31 cellular contexts compared by ENCODE assay signal in genomic region chr17:82670661-82671060, GRCh38. TPM values are rescaled to one million over a fixed set of nuclear protein-coding genes. Genes with fewer than 3 reads are reported as not detected.
A peak's percentile ranks its signal among the peaks of the same experiment; 100 is the strongest.
DNase-seq lines count a peak whose midpoint lies in the region; ATAC-seq, FAIRE-seq and TF ChIP-seq lines count a peak whose summit lies in the region.
"Had no signal": no experiment of that assay in that cellular context is flagged by ENCODE, and none has a peak within 500 bp of the region (broad histone marks: within the 10 kb centered on the region; RNA-seq: fewer than 3 reads in every experiment).

No MANE protein-coding gene starts in this region.

- H3K4me1 ChIP-seq in breast epithelium (no peaks in the 10 kb centered on the region), H1 (replicated peaks in 1 of 4; ENCODE audit: control insufficient read depth in 3 of 4, insufficient read depth in 4 of 4, low read length in 3 of 4) (peaks cover 0 to 9% (median 2%) of the 10 kb centered on the region in 4 experiments; a peak in 3 of 7 replicates), psoas muscle (peaks cover 8% of the 10 kb centered on the region), uterus (no peaks in the 10 kb centered on the region)
- H3K4me1 ChIP-seq: Caco-2, testis had no signal

- no peak overlapping the region for H2AFZ ChIP-seq in H1 (ENCODE audit: low read length)

- FAIRE-seq in H1 (lab: Jason Lieb, UNC), result no peak
- FAIRE-seq: G401.6 had no signal

- no peak overlapping the region for H3K23ac ChIP-seq in H1 (ENCODE audit: insufficient read length)

- BruUV-seq in MCF 10A (replicated peaks; lab: Mats Ljungman, UMichigan), result no TSS peak

- no peak overlapping the region for H3K27ac Mint-ChIP-seq in MCF 10A (ENCODE audit: low read depth, unreplicated experiment)
- no peak overlapping the region for H3K27ac Mint-ChIP-seq in activated naive CD4-positive, alpha-beta T cell treated with anti-CD3 and anti-CD28 coated beads, Interleukin-2, amount 10 ng/mL, durations not matched to agents 7 days and 5 days
- H3K27ac Mint-ChIP-seq: activated CD4-positive, alpha-beta memory T cell treated with anti-CD3 and anti-CD28 coated beads, Interleukin-2, amount 10 ng/mL, durations not matched to agents 7 days and 5 days; activated naive CD4-positive, alpha-beta T cell treated with anti-CD3 and anti-CD28 coated beads, Interleukin-2, amount 50 U/mL, for 24 hours; natural killer cell treated with Interleukin-12 subunit alpha and Interleukin-12 subunit beta and Interleukin-15 and Interleukin-18, amount 100 ng/mL, for 72 hours had no signal

- no peaks in the 10 kb centered on the region for H3K27me3 Mint-ChIP-seq in MCF 10A (ENCODE audit: insufficient read depth, unreplicated experiment)
- peaks cover 8% of the 10 kb centered on the region for H3K27me3 Mint-ChIP-seq in activated naive CD4-positive, alpha-beta T cell treated with anti-CD3 and anti-CD28 coated beads, Interleukin-2, amount 10 ng/mL, durations not matched to agents 7 days and 5 days
- H3K27me3 Mint-ChIP-seq: activated CD4-positive, alpha-beta memory T cell treated with anti-CD3 and anti-CD28 coated beads, Interleukin-2, amount 10 ng/mL, durations not matched to agents 7 days and 5 days; activated naive CD4-positive, alpha-beta T cell treated with anti-CD3 and anti-CD28 coated beads, Interleukin-2, amount 50 U/mL, for 24 hours; natural killer cell treated with Interleukin-12 subunit alpha and Interleukin-12 subunit beta and Interleukin-15 and Interleukin-18, amount 100 ng/mL, for 72 hours had no signal

- H3K27me3 ChIP-seq in breast epithelium (no peaks in the 10 kb centered on the region), H1 (replicated peaks in 1 of 4; ENCODE audit: control insufficient read depth in 3 of 4, extremely low read depth in 1 of 4, insufficient read depth in 3 of 4, low read length in 3 of 4) (no peaks in the 10 kb centered on the region; a peak in 2 of 7 replicates), psoas muscle (ENCODE audit: insufficient read depth in 3 of 3, low read length in 2 of 3) (no peaks in the 10 kb centered on the region), uterus (no peaks in the 10 kb centered on the region)
- H3K27me3 ChIP-seq: Peyer's patch, testis had no signal

- no peak overlapping the region for H2BK15ac ChIP-seq in H1 (ENCODE audit: low read length)

- peak overlapping the region; percentile 64 for H3K56ac ChIP-seq in H1 (replicated peaks; ENCODE audit: insufficient read length, low read depth, low read length)

- H3K4me3 ChIP-seq in breast epithelium (no peak overlapping the region), H1 (ENCODE audit: extremely low read depth in 1 of 4, insufficient read depth in 2 of 4, low read depth in 3 of 4, low read length in 4 of 4) (no peak overlapping the region), psoas muscle (no peak overlapping the region), uterus (no peak overlapping the region)
- H3K4me3 ChIP-seq: lung, Peyer's patch, smooth muscle cell, testis had no signal

- H3K36me3 Mint-ChIP-seq in MCF 10A (ENCODE audit: insufficient read depth, unreplicated experiment), result peaks cover 12% of the 10 kb centered on the region
- no peaks in the 10 kb centered on the region for H3K36me3 Mint-ChIP-seq in activated naive CD4-positive, alpha-beta T cell treated with anti-CD3 and anti-CD28 coated beads, Interleukin-2, amount 10 ng/mL, durations not matched to agents 7 days and 5 days
- H3K36me3 Mint-ChIP-seq: activated naive CD4-positive, alpha-beta T cell treated with anti-CD3 and anti-CD28 coated beads, Interleukin-2, amount 50 U/mL, for 24 hours; natural killer cell treated with Interleukin-12 subunit alpha and Interleukin-12 subunit beta and Interleukin-15 and Interleukin-18, amount 100 ng/mL, for 72 hours had no signal

- H2BK20ac ChIP-seq in H1 (ENCODE audit: low read length), result no peak overlapping the region

- peaks cover 5% of the 10 kb centered on the region; the same call in 1 of the 2 replicates for H3K23me2 ChIP-seq in H1 (ENCODE audit: low read depth, low read length)

- no peak overlapping the region for H3K9ac ChIP-seq in H1 (replicated peaks in 1 of 4; ENCODE audit: extremely low read depth in 1 of 4, low read depth in 3 of 4, low read length in 3 of 4)

- H3K27ac ChIP-seq in breast epithelium, result peak overlapping the region; percentile 71 to 78
- H3K27ac ChIP-seq in H1 (ENCODE audit: low read depth, low read length), result no peak overlapping the region
- H3K27ac ChIP-seq in psoas muscle, result peak overlapping the region; percentile 67
- H3K27ac ChIP-seq in uterus, result peak overlapping the region; percentile 79 to 82
- H3K27ac ChIP-seq: Peyer's patch had no signal

- H3K18ac ChIP-seq in H1 (ENCODE audit: extremely low read depth, low read length), result no peak overlapping the region

- no peak overlapping the region for H4K8ac ChIP-seq in H1 (ENCODE audit: extremely low read depth, insufficient read depth, low read length)

- no peak overlapping the region for H2BK12ac ChIP-seq in H1 (ENCODE audit: low read depth, low read length)

- WGBS in H1 (ENCODE audit: extremely low coverage in 1 of 2, insufficient coverage in 1 of 2, insufficient read length in 1 of 2, insufficient replicate concordance in 2 of 2, low coverage in 1 of 2, low lambda C conversion rate in 2 of 2, missing lambda C conversion rate in 1 of 2), 2 experiments, result 95% methylated on average over 13 of the region's 13 CpGs; no CpG with 5 or more reads in 1 of the 2 experiments
- 93 to 97% (median 94%) methylated on average over 13 of the region's 13 CpGs for WGBS in psoas muscle, 3 donors

- H3K9me3 ChIP-seq in breast epithelium (no peaks in the 10 kb centered on the region), H1 (ENCODE audit: insufficient read depth in 2 of 2, low read depth in 1 of 2, low read length in 1 of 2) (no peaks in the 10 kb centered on the region), psoas muscle (no peaks in the 10 kb centered on the region), uterus (no peaks in the 10 kb centered on the region)
- H3K9me3 ChIP-seq: Caco-2, Peyer's patch, testis had no signal

- H3K4ac ChIP-seq in H1 (replicated peaks; ENCODE audit: insufficient read length, low read depth, low read length), result no peak overlapping the region

- TF ChIP-seq RAD21 in H1 (IDR thresholded peaks at IDR 0.05 in 1 of 2, conservative IDR thresholded peaks at IDR 0.05 in 1 of 2; ENCODE audit: low read depth in 2 of 2, low read length in 2 of 2), result no peak

- intact Hi-C loops in breast epithelium (cut with DNase I; ENCODE audit: low total_unique reads) (no loop called here), MCF 10A (cut with micrococcal nuclease) (no loop called here), psoas muscle (cut with DNase I) (no loop called here), uterus (cut with DNase I; ENCODE audit: low total_unique reads) (no loop called here)

- H3K36me3 ChIP-seq in breast epithelium (no peaks in the 10 kb centered on the region), H1 (ENCODE audit: control insufficient read depth in 2 of 4, insufficient read depth in 4 of 4, low read length in 3 of 4) (no peaks in the 10 kb centered on the region), psoas muscle (ENCODE audit: insufficient read depth in 1 of 2, low read depth in 1 of 2) (no peaks in the 10 kb centered on the region), uterus (no peaks in the 10 kb centered on the region)
- H3K36me3 ChIP-seq: Peyer's patch had no signal

- no peak overlapping the region for H4K91ac ChIP-seq in H1 (replicated peaks; ENCODE audit: insufficient read length, low read length)

- TF ChIP-seq EP300 in H1 (IDR thresholded peaks at IDR 0.05; ENCODE audit: borderline replicate concordance in 1 of 2, low read depth in 2 of 2, low read length in 2 of 2), result no peak

- no peak for ATAC-seq in psoas muscle
- ATAC-seq in GM21737 (IDR thresholded peaks at IDR 0.05; ENCODE audit: unreplicated experiment), result no peak
- ATAC-seq in HG02973 (IDR thresholded peaks at IDR 0.05; ENCODE audit: unreplicated experiment), result no peak
- ATAC-seq: natural killer cell treated with Interleukin-12 subunit alpha and Interleukin-12 subunit beta and Interleukin-15 and Interleukin-18, amount 100 ng/mL, for 72 hours had no signal

- no peak for DNase-seq in breast epithelium (ENCODE audit: low spot score in 2 of 2)
- DNase-seq in MCF 10A (ENCODE audit: unreplicated experiment), result no peak
- no peak for DNase-seq in H1 (ENCODE audit: low read depth in 1 of 2, low spot score in 2 of 2)
- DNase-seq in psoas muscle, result no peak
- DNase-seq in uterus, result peak in 1 of 2 donors; percentile 13
- DNase-seq in activated naive CD4-positive, alpha-beta T cell treated with anti-CD3 and anti-CD28 coated beads, Interleukin-2, amount 10 ng/mL, durations not matched to agents 7 days and 5 days, result no peak
- DNase-seq: 8988T; activated CD4-positive, alpha-beta memory T cell treated with anti-CD3 and anti-CD28 coated beads, Interleukin-2, amount 10 ng/mL, durations not matched to agents 7 days and 5 days; activated CD4-positive, alpha-beta T cell treated with anti-CD3 and anti-CD28 coated beads for 1 hour; activated CD8-positive, alpha-beta memory T cell treated with anti-CD3 and anti-CD28 coated beads, Interleukin-2, amount 50 U/mL, for 48 hours; amygdala; C1 segment of cervical spinal cord; Caco-2; DMS79; erythroblast; GOT3; NCI-H1092; NCI-H187; NCI-H446 treated with DMSO at 0.1 percent for 48 hours; NCI-H774; Peyer's patch; SIG-M5; stimulated activated naive CD4-positive, alpha-beta T cell treated with Interleukin-2 at 50 U/mL for 16 hours had no signal

- H3K9me3 Mint-ChIP-seq in MCF 10A (ENCODE audit: unreplicated experiment), result no peaks in the 10 kb centered on the region
- H3K9me3 Mint-ChIP-seq in activated naive CD4-positive, alpha-beta T cell treated with anti-CD3 and anti-CD28 coated beads, Interleukin-2, amount 10 ng/mL, durations not matched to agents 7 days and 5 days, result no peaks in the 10 kb centered on the region
- H3K9me3 Mint-ChIP-seq: activated CD4-positive, alpha-beta memory T cell treated with anti-CD3 and anti-CD28 coated beads, Interleukin-2, amount 10 ng/mL, durations not matched to agents 7 days and 5 days; activated naive CD4-positive, alpha-beta T cell treated with anti-CD3 and anti-CD28 coated beads, Interleukin-2, amount 50 U/mL, for 24 hours; natural killer cell treated with Interleukin-12 subunit alpha and Interleukin-12 subunit beta and Interleukin-15 and Interleukin-18, amount 100 ng/mL, for 72 hours had no signal

- H3K4me3 Mint-ChIP-seq in MCF 10A (ENCODE audit: unreplicated experiment), result no peak overlapping the region
- no peak overlapping the region for H3K4me3 Mint-ChIP-seq in activated naive CD4-positive, alpha-beta T cell treated with anti-CD3 and anti-CD28 coated beads, Interleukin-2, amount 10 ng/mL, durations not matched to agents 7 days and 5 days
- H3K4me3 Mint-ChIP-seq: activated CD4-positive, alpha-beta memory T cell treated with anti-CD3 and anti-CD28 coated beads, Interleukin-2, amount 10 ng/mL, durations not matched to agents 7 days and 5 days; activated naive CD4-positive, alpha-beta T cell treated with anti-CD3 and anti-CD28 coated beads, Interleukin-2, amount 50 U/mL, for 24 hours; natural killer cell treated with Interleukin-12 subunit alpha and Interleukin-12 subunit beta and Interleukin-15 and Interleukin-18, amount 100 ng/mL, for 72 hours had no signal

- H4K5ac ChIP-seq in H1 (ENCODE audit: insufficient read length, low read depth, low read length), result no peak overlapping the region

- H4K20me1 ChIP-seq in H1 (replicated peaks in 1 of 2; ENCODE audit: control insufficient read depth in 1 of 2, insufficient read depth in 2 of 2, low read length in 2 of 2), result peaks cover 0 to 3% of the 10 kb centered on the region in 2 experiments

- POLR2A ChIA-PET in MCF 10A (lab: Yijun Ruan, JAX) (no interaction called here), H1 (lab: Charles Lee; ENCODE audit: partially characterized antibody) (no interaction called here)

- no peak for TF ChIP-seq POLR2A in breast epithelium (IDR thresholded peaks at IDR 0.05)
- TF ChIP-seq POLR2A in H1 (IDR thresholded peaks at IDR 0.05; ENCODE audit: control extremely low read depth in 1 of 2, low read depth in 2 of 2, low read length in 2 of 2), result no peak
- TF ChIP-seq POLR2A in uterus (IDR thresholded peaks at IDR 0.05), result no peak

- no peak overlapping the region for H2BK5ac ChIP-seq in H1 (ENCODE audit: low read depth, low read length)

- no peaks in the 10 kb centered on the region for H3K4me1 Mint-ChIP-seq in MCF 10A (ENCODE audit: insufficient read depth, unreplicated experiment)
- H3K4me1 Mint-ChIP-seq in activated naive CD4-positive, alpha-beta T cell treated with anti-CD3 and anti-CD28 coated beads, Interleukin-2, amount 10 ng/mL, durations not matched to agents 7 days and 5 days, result peaks cover 3% of the 10 kb centered on the region

- no peak overlapping the region for H2BK120ac ChIP-seq in H1 (replicated peaks; ENCODE audit: low read depth, low read length)

- CTCF ChIA-PET in MCF 10A (lab: Yijun Ruan, JAX), result no interaction called here
- CTCF ChIA-PET in H1 (lab: Charles Lee; ENCODE audit: partially characterized antibody), result interaction anchor here (0.6 to 4.7 kb wide), 5 partner anchors 9 to 244 kb away, joined by 3 to 50 read pairs (median 4); no protein-coding TSS in a partner anchor
- CTCF ChIA-PET in activated naive CD4-positive, alpha-beta T cell treated with anti-CD3 and anti-CD28 coated beads, Interleukin-2, amount 10 ng/mL, durations not matched to agents 7 days and 5 days (lab: Charles Lee), result no interaction called here

- no peak overlapping the region for H3K14ac ChIP-seq in H1 (ENCODE audit: insufficient read length)

- H2AK5ac ChIP-seq in H1 (ENCODE audit: low read depth, low read length), result 0 out of 2 replicates have a peak overlapping the region, but pooled peaks have one; percentile 56

- no peaks in the 10 kb centered on the region; the same call in 1 of the 2 replicates for H3K79me1 ChIP-seq in H1 (ENCODE audit: low read depth, low read length)

- no peaks in the 10 kb centered on the region for H3K79me2 ChIP-seq in H1 (ENCODE audit: control insufficient read depth in 1 of 2, insufficient read depth in 2 of 2, low read length in 2 of 2)

- no peak for TF ChIP-seq CTCF in breast epithelium (IDR thresholded peaks at IDR 0.05)
- no peak for TF ChIP-seq CTCF in MCF 10A (IDR thresholded peaks at IDR 0.05; ENCODE audit: unreplicated experiment)
- no peak for TF ChIP-seq CTCF in H1 (IDR thresholded peaks at IDR 0.05; ENCODE audit: control extremely low read depth in 1 of 3, insufficient read depth in 1 of 3, low read depth in 1 of 3, low read length in 3 of 3)
- TF ChIP-seq CTCF in psoas muscle (IDR thresholded peaks at IDR 0.05), result no peak
- no peak for TF ChIP-seq CTCF in uterus (IDR thresholded peaks at IDR 0.05)

- no peak overlapping the region for H3K4me2 ChIP-seq in H1 (ENCODE audit: insufficient read depth in 1 of 2, low read depth in 2 of 2, low read length in 2 of 2)
- H3K4me2 ChIP-seq: smooth muscle cell had no signal

RNA-seq across cellular contexts. Expression of gene WDR45B, which starts 22.4 kb away (rescaled TPM):
- total RNA-seq in breast epithelium, result 100 to 1,000 TPM in 1 of 3 donors, 10 to 100 TPM in 2; 74.2 to 118 (median 83.9) TPM
- 87.3 and 88.3 TPM in 2 replicates for total RNA-seq in MCF 10A (2022)
- total RNA-seq in H1 (2021; fragmentation: NEBNext Ultra II Directional; extraction: Animal tissue kit (Norgen Biotek cat#: 25700)), result 82.0 and 88.8 TPM in 2 replicates
- 100 and 101 TPM in 2 replicates for polyA plus RNA-seq in H1 (2011; rRNA removed)
- polyA plus RNA-seq in H1 (2011; cell fraction: cytosol; rRNA removed), result 110 TPM
- 107 TPM for polyA plus RNA-seq in H1 (2011; cell fraction: nucleus; rRNA removed)
- polyA plus RNA-seq in H1 (2012, experiment 1 of 2), result 81.1 to 86.2 TPM (median 86.2 TPM) in 4 replicates
- 57.9 TPM for polyA plus RNA-seq in H1 (2012, experiment 2 of 2)
- 70.1 TPM for polyA plus RNA-seq in H1 (2013, experiment 1 of 2)
- 72.8 TPM for polyA plus RNA-seq in H1 (2013, experiment 2 of 2)
- polyA minus RNA-seq in H1 (2011; rRNA and poly(A)+ RNA removed), result 93.1 and 96.5 TPM in 2 replicates
- polyA minus RNA-seq in H1 (2011; cell fraction: cytosol; rRNA and poly(A)+ RNA removed), result 50.5 TPM
- 34.8 TPM for polyA minus RNA-seq in H1 (2011; cell fraction: nucleus; rRNA and poly(A)+ RNA removed)
- total RNA-seq in psoas muscle, result 10 to 100 TPM; 25.1 to 35.7 (median 30.9) TPM
- 10 to 100 TPM; 21.4 to 62.7 (median 43.5) TPM for polyA plus RNA-seq in psoas muscle
- total RNA-seq in uterus, result 100 to 1,000 TPM in 1 of 4 donors, 10 to 100 TPM in 3; 56.5 to 111 (median 85.4) TPM

RNA-seq across cellular contexts. Expression of gene RAB40B, which starts 27.8 kb away (rescaled TPM):
- total RNA-seq in breast epithelium (10 to 100 TPM in 2 of 3 donors, 1 to 10 TPM in 1; 8.8 to 25.6 (median 12.8) TPM), MCF 10A (2022) (5.9 and 6.3 TPM in 2 replicates), psoas muscle (10 to 100 TPM; 12.6 to 42.9 (median 30.4) TPM), uterus (10 to 100 TPM in 2 of 4 donors, 1 to 10 TPM in 2; 4.1 to 18.5 (median 11.3) TPM)
- total RNA-seq in H1 (2021; fragmentation: NEBNext Ultra II Directional; extraction: Animal tissue kit (Norgen Biotek cat#: 25700)), result 3.1 and 3.3 TPM in 2 replicates
- polyA plus RNA-seq in H1 (2011; rRNA removed) (4.6 and 7.1 TPM in 2 replicates), psoas muscle (10 to 100 TPM in 2 of 3 donors, 1 to 10 TPM in 1; 3.9 to 19.4 (median 12.6) TPM)
- 2.9 TPM for polyA plus RNA-seq in H1 (2011; cell fraction: cytosol; rRNA removed)
- 5.8 TPM for polyA plus RNA-seq in H1 (2011; cell fraction: nucleus; rRNA removed)
- 4.1 to 5.9 TPM (median 4.3 TPM) in 4 replicates for polyA plus RNA-seq in H1 (2012, experiment 1 of 2)
- 13.5 TPM for polyA plus RNA-seq in H1 (2012, experiment 2 of 2)
- 2.4 TPM for polyA plus RNA-seq in H1 (2013, experiment 1 of 2)
- 3.6 TPM for polyA plus RNA-seq in H1 (2013, experiment 2 of 2)
- polyA minus RNA-seq in H1 (2011; rRNA and poly(A)+ RNA removed), result 0.95 and 1.5 TPM in 2 replicates
- 1.1 TPM for polyA minus RNA-seq in H1 (2011; cell fraction: cytosol; rRNA and poly(A)+ RNA removed)
- 1.8 TPM for polyA minus RNA-seq in H1 (2011; cell fraction: nucleus; rRNA and poly(A)+ RNA removed)

RNA-seq across cellular contexts. Expression of gene FN3KRP, which starts 45.8 kb away (rescaled TPM):
- total RNA-seq in breast epithelium, result 10 to 100 TPM; 10.4 to 22.1 (median 18.0) TPM
- 21.5 and 24.4 TPM in 2 replicates for total RNA-seq in MCF 10A (2022)
- 21.4 and 23.3 TPM in 2 replicates for total RNA-seq in H1 (2021; fragmentation: NEBNext Ultra II Directional; extraction: Animal tissue kit (Norgen Biotek cat#: 25700))
- 17.1 and 18.1 TPM in 2 replicates for polyA plus RNA-seq in H1 (2011; rRNA removed)
- 17.3 TPM for polyA plus RNA-seq in H1 (2011; cell fraction: cytosol; rRNA removed)
- polyA plus RNA-seq in H1 (2011; cell fraction: nucleus; rRNA removed), result 19.5 TPM
- polyA plus RNA-seq in H1 (2012, experiment 1 of 2), result 29.8 to 30.3 TPM (median 30.2 TPM) in 4 replicates
- polyA plus RNA-seq in H1 (2012, experiment 2 of 2), result 18.4 TPM
- polyA plus RNA-seq in H1 (2013, experiment 1 of 2), result 13.8 TPM
- polyA plus RNA-seq in H1 (2013, experiment 2 of 2), result 13.2 TPM
- polyA minus RNA-seq in H1 (2011; rRNA and poly(A)+ RNA removed), result 10.1 and 10.7 TPM in 2 replicates
- polyA minus RNA-seq in H1 (2011; cell fraction: cytosol; rRNA and poly(A)+ RNA removed), result 8.7 TPM
- polyA minus RNA-seq in H1 (2011; cell fraction: nucleus; rRNA and poly(A)+ RNA removed), result 4.8 TPM
- total RNA-seq in psoas muscle, result 10 to 100 TPM in 2 of 4 donors, 1 to 10 TPM in 2; 7.9 to 12.7 (median 9.9) TPM
- polyA plus RNA-seq in psoas muscle, result 10 to 100 TPM in 2 of 3 donors, 1 to 10 TPM in 1; 5.0 to 15.7 (median 10.6) TPM
- total RNA-seq in uterus, result 10 to 100 TPM in 3 of 4 donors, 1 to 10 TPM in 1; 1.2 to 97.6 (median 32.7) TPM
